Comparison of ENCODE assay signal across 9 cellular contexts in genomic region chr11:63639195-63639832, GRCh38. TPM values are rescaled to one million over a fixed set of nuclear protein-coding genes. Genes with fewer than 3 reads are reported as not detected.
DNase-seq lines count a peak whose midpoint lies in the region; ATAC-seq and TF ChIP-seq lines count a peak whose summit lies in the region.
"Had no signal": no experiment of that assay in that cellular context is flagged by ENCODE, and none has a peak within 500 bp of the region (broad histone marks: within the 10 kb centered on the region; RNA-seq: fewer than 3 reads in every experiment).

No MANE protein-coding gene starts in this region.

- no peak for ATAC-seq in HG03039 (IDR thresholded peaks at IDR 0.05; ENCODE audit: unreplicated experiment)
- no peak for ATAC-seq in GM21825 (IDR thresholded peaks at IDR 0.05; ENCODE audit: unreplicated experiment)
- ATAC-seq: pancreas had no signal

- no peaks in the 10 kb centered on the region for H3K9me3 ChIP-seq in Peyer's patch
- H3K9me3 ChIP-seq: pancreas had no signal

- no peak overlapping the region for H3K27ac ChIP-seq in Peyer's patch
- H3K27ac ChIP-seq: pancreas had no signal

- no peak overlapping the region for H3K4me3 ChIP-seq in Peyer's patch
- no peak overlapping the region for H3K4me3 ChIP-seq in fibroblast of pulmonary artery (replicated peaks; ENCODE audit: low read depth, low read length)
- H3K4me3 ChIP-seq: pancreas had no signal

- no peaks in the 10 kb centered on the region for H3K27me3 ChIP-seq in Peyer's patch
- H3K27me3 ChIP-seq: pancreas had no signal

- TF ChIP-seq POLR2A in Peyer's patch (IDR thresholded peaks at IDR 0.05) = no peak

- peak; percentile 16 for DNase-seq in SIG-M5 treated with dmso at 0.1 percent for 504 hours (lab: John Stamatoyannopoulos, UW; ENCODE audit: unreplicated experiment)
- no peak for DNase-seq in SIG-M5 (lab: John Stamatoyannopoulos, UW)
- DNase-seq in Peyer's patch = no peak
- DNase-seq in fibroblast of pulmonary artery (ENCODE audit: low read depth) = peak; percentile 55
- DNase-seq in superior temporal gyrus (ENCODE audit: extremely low spot score) = peak; percentile 73
- no peak for DNase-seq in D341Med (ENCODE audit: low spot score)
- DNase-seq: pancreas had no signal

- peak in 5 of 6 experiments; percentile 38 to 49 (median 45) for TF ChIP-seq CTCF in Peyer's patch (IDR thresholded peaks at IDR 0.05)
- peak; percentile 25 for TF ChIP-seq CTCF in fibroblast of pulmonary artery (IDR thresholded peaks at IDR 0.05; ENCODE audit: low read length, missing control alignments)

- H3K4me1 ChIP-seq in Peyer's patch = no peaks in the 10 kb centered on the region

- peaks cover 0 to 54% (median 0%) of the 10 kb centered on the region in 3 donors for H3K36me3 ChIP-seq in Peyer's patch

RNA-seq across cellular contexts. Expression of gene PLAAT3, which starts 25.1 kb away (rescaled TPM):
- total RNA-seq in Peyer's patch = 10 to 100 TPM in 3 of 4 donors, 1 to 10 TPM in 1; 6.8 to 20.1 (median 18.4) TPM

RNA-seq across cellular contexts. Expression of gene ATL3, which starts 31.9 kb away (rescaled TPM):
- 10 to 100 TPM; 25.5 to 38.4 (median 31.3) TPM for total RNA-seq in Peyer's patch

RNA-seq across cellular contexts. Expression of gene RTN3, which starts 42.0 kb away (rescaled TPM):
- total RNA-seq in Peyer's patch = 100 to 1,000 TPM in 3 of 4 donors, 10 to 100 TPM in 1; 47.9 to 132 (median 101) TPM

Comparison
In these comparisons a context has a peak if more than half of its experiments do, and no peak if none do; other contexts are left out.
1. DNase-seq: peak in SIG-M5 treated with dmso at 0.1 percent for 504 hours (single experiment), fibroblast of pulmonary artery (single experiment) and superior temporal gyrus (single experiment); none in SIG-M5 (single experiment), Peyer's patch (0 of 3) and D341Med (single experiment).